ENCODE assay signal across 17 cellular contexts in genomic region chrX:40854242-40854641, GRCh38.
DNase-seq lines count a peak whose midpoint lies in the region; ATAC-seq and TF ChIP-seq lines count a peak whose summit lies in the region.
"Had no signal": no experiment of that assay in that cellular context is flagged by ENCODE, and none has a peak within 500 bp of the region (broad histone marks: within the 10 kb centered on the region; RNA-seq: fewer than 3 reads in every experiment).

No MANE protein-coding gene starts in this region.

- H3K9ac ChIP-seq in HUES6 (ENCODE audit: low read length): peak overlapping the region; percentile 83

- H3K27me3 ChIP-seq in GM23338 (ENCODE audit: insufficient read depth) (no peaks in the 10 kb centered on the region), HUES6 (ENCODE audit: control insufficient read depth, insufficient read depth, low read length) (no peaks in the 10 kb centered on the region)

- no peaks in the 10 kb centered on the region for H4K20me1 ChIP-seq in GM23338 (replicated peaks; ENCODE audit: insufficient read depth)

- H3K4me3 ChIP-seq in GM23338 (no peak overlapping the region), HUES6 (ENCODE audit: low read depth, low read length) (no peak overlapping the region)

- DNase-seq in GM23338 (ENCODE audit: low spot score) (no peak), left colon (no peak), GF-D8 (lab: John Stamatoyannopoulos, UW) (no peak), NK-92 (lab: John Stamatoyannopoulos, UW; ENCODE audit: unreplicated experiment) (no peak)
- DNase-seq in activated naive CD8-positive, alpha-beta T cell treated with anti-CD3 and anti-CD28 coated beads, Interleukin-2, amount 50 U/mL, for 24 hours: no peak
- DNase-seq: CD4-positive, CD25-positive, alpha-beta regulatory T cell; COR-L47; DMS79; HFFc6; Karpas-422; NCI-H1694; NCI-H2081; NCI-H446; NCI-H526; Right ventricle myocardium superior had no signal

- peak overlapping the region; percentile 45; the same call in 1 of the 2 replicates for H3K4me2 ChIP-seq in GM23338

- ATAC-seq in GM23338 (no peak), left colon (peak; percentile 11), HG03378 (IDR thresholded peaks at IDR 0.05; ENCODE audit: unreplicated experiment) (no peak)
- ATAC-seq in activated naive CD8-positive, alpha-beta T cell treated with anti-CD3 and anti-CD28 coated beads, Interleukin-2, amount 50 U/mL, for 24 hours: no peak

- H3K79me2 ChIP-seq in GM23338 (replicated peaks; ENCODE audit: insufficient read depth): no peaks in the 10 kb centered on the region

- peaks cover 8% of the 10 kb centered on the region; the same call in 2 of the 3 replicates for H3K36me3 Mint-ChIP-seq in GM23338 (ENCODE audit: low read depth)
- H3K36me3 Mint-ChIP-seq in activated naive CD8-positive, alpha-beta T cell treated with anti-CD3 and anti-CD28 coated beads, Interleukin-2, amount 50 U/mL, for 24 hours (ENCODE audit: low read depth): no peaks in the 10 kb centered on the region
- H3K36me3 Mint-ChIP-seq: CD4-positive, CD25-positive, alpha-beta regulatory T cell had no signal

- H3K27ac ChIP-seq in GM23338 (ENCODE audit: low read depth): peak overlapping the region; percentile 98
- H3K27ac ChIP-seq in HUES6 (ENCODE audit: low read depth, low read length): peak overlapping the region; percentile 97

- peaks cover 26% of the 10 kb centered on the region for H3K9me3 ChIP-seq in HUES6 (ENCODE audit: control insufficient read depth, insufficient read depth, low read depth, low read length)

- H3K4me1 ChIP-seq in GM23338 (ENCODE audit: insufficient read depth) (peaks cover 11% of the 10 kb centered on the region), HUES6 (ENCODE audit: control insufficient read depth, insufficient read depth, low read length) (peaks cover 33% of the 10 kb centered on the region)

- no peak for TF ChIP-seq CTCF in GM23338 (conservative IDR thresholded peaks at IDR 0.05; ENCODE audit: low read depth in 2 of 2)

- H3K9me2 ChIP-seq in GM23338 (ENCODE audit: insufficient read depth): no peaks in the 10 kb centered on the region

- peaks cover 12% of the 10 kb centered on the region for H3F3A ChIP-seq in GM23338 (replicated peaks; ENCODE audit: low read depth)

- no peaks in the 10 kb centered on the region for H3K27me3 Mint-ChIP-seq in GM23338 (ENCODE audit: insufficient read depth, low read depth, poor library complexity)
- no peaks in the 10 kb centered on the region for H3K27me3 Mint-ChIP-seq in activated naive CD8-positive, alpha-beta T cell treated with anti-CD3 and anti-CD28 coated beads, Interleukin-2, amount 50 U/mL, for 24 hours
- H3K27me3 Mint-ChIP-seq: CD4-positive, CD25-positive, alpha-beta regulatory T cell had no signal

- H2AFZ ChIP-seq in GM23338: no peak overlapping the region

- H3K36me3 ChIP-seq in GM23338 (ENCODE audit: insufficient read depth): no peaks in the 10 kb centered on the region
- H3K36me3 ChIP-seq in HUES6 (ENCODE audit: control insufficient read depth, insufficient read depth, low read length): no peaks in the 10 kb centered on the region

- H3K4me3 Mint-ChIP-seq in GM23338: no peak overlapping the region
- H3K4me3 Mint-ChIP-seq in activated naive CD8-positive, alpha-beta T cell treated with anti-CD3 and anti-CD28 coated beads, Interleukin-2, amount 50 U/mL, for 24 hours: no peak overlapping the region
- H3K4me3 Mint-ChIP-seq: CD4-positive, CD25-positive, alpha-beta regulatory T cell; HFFc6 had no signal

- peaks cover 31% of the 10 kb centered on the region for H3K4me1 Mint-ChIP-seq in GM23338
- peaks cover 16% of the 10 kb centered on the region for H3K4me1 Mint-ChIP-seq in activated naive CD8-positive, alpha-beta T cell treated with anti-CD3 and anti-CD28 coated beads, Interleukin-2, amount 50 U/mL, for 24 hours
- H3K4me1 Mint-ChIP-seq: CD4-positive, CD25-positive, alpha-beta regulatory T cell had no signal

- peak overlapping the region; percentile 97 for H3K27ac Mint-ChIP-seq in GM23338
- peak overlapping the region; percentile 54 for H3K27ac Mint-ChIP-seq in activated naive CD8-positive, alpha-beta T cell treated with anti-CD3 and anti-CD28 coated beads, Interleukin-2, amount 50 U/mL, for 24 hours
- H3K27ac Mint-ChIP-seq: CD4-positive, CD25-positive, alpha-beta regulatory T cell; HFFc6 had no signal

- intact Hi-C loops in left colon (cut with DNase I, micrococcal nuclease): no loop called here

- peaks cover 7% of the 10 kb centered on the region for H3K9me3 Mint-ChIP-seq in GM23338
- no peaks in the 10 kb centered on the region for H3K9me3 Mint-ChIP-seq in activated naive CD8-positive, alpha-beta T cell treated with anti-CD3 and anti-CD28 coated beads, Interleukin-2, amount 50 U/mL, for 24 hours
- H3K9me3 Mint-ChIP-seq: HFFc6 had no signal

TF ChIP-seq in GM23338, 12 proteins besides CTCF, POLR2A, EP300 and RAD21 (continues in another document):
- TF ChIP-seq CREB1 (CRISPR knock-in tag; IDR thresholded peaks at IDR 0.05; ENCODE audit: low read depth): no peak
- TF ChIP-seq NANOG (IDR thresholded peaks at IDR 0.05; ENCODE audit: borderline replicate concordance): no peak
- no peak for TF ChIP-seq STAT1 (IDR thresholded peaks at IDR 0.05; ENCODE audit: unreplicated experiment)
- no peak for TF ChIP-seq EZH2phosphoT487 (IDR thresholded peaks at IDR 0.05; ENCODE audit: unreplicated experiment)
- no peak for TF ChIP-seq ZNF462 (CRISPR knock-in tag; IDR thresholded peaks at IDR 0.05)
